15 cellular contexts compared by ENCODE assay signal in genomic region chr10:100359030-100359432, GRCh38. TPM values are rescaled to one million over a fixed set of nuclear protein-coding genes. Genes with fewer than 3 reads are reported as not detected.
DNase-seq lines count a peak whose midpoint lies in the region; ATAC-seq and TF ChIP-seq lines count a peak whose summit lies in the region.
"Had no signal": no experiment of that assay in that cellular context is flagged by ENCODE, and none has a peak within 500 bp of the region (broad histone marks: within the 10 kb centered on the region; RNA-seq: fewer than 3 reads in every experiment).

No MANE protein-coding gene starts in this region.

- DNase-seq in adipocyte (ENCODE audit: low read depth) (no peak), lung microvascular endothelial cell (ENCODE audit: low read depth in 2 of 2) (peak; percentile 17 to 28), H7 (no peak), NCI-H774 (lab: John Stamatoyannopoulos, UW) (no peak), upper lobe of left lung (no peak)
- DNase-seq: effector CD4-positive, alpha-beta T cell; left cardiac atrium; NCI-H2081 treated with DMSO at 0.1 percent for 48 hours; occipital lobe; T-cell had no signal

- 78% methylated on average over 2 of the region's 2 CpGs for WGBS in HUES64
- 54 to 71% methylated on average over 2 of the region's 2 CpGs for WGBS in upper lobe of left lung, 2 donors

- no peaks in the 10 kb centered on the region for H3K9me3 ChIP-seq in HUES64 (ENCODE audit: insufficient read depth, low read depth, low read length)
- H3K9me3 ChIP-seq in adipocyte (ENCODE audit: control insufficient read depth, low read length): no peaks in the 10 kb centered on the region
- H3K9me3 ChIP-seq in upper lobe of left lung: no peaks in the 10 kb centered on the region
- H3K9me3 ChIP-seq: HAP-1 had no signal

- TF ChIP-seq EP300 in upper lobe of left lung (IDR thresholded peaks at IDR 0.05): no peak

- TF ChIP-seq POLR2A in upper lobe of left lung (IDR thresholded peaks at IDR 0.05): no peak

- H3K9ac ChIP-seq in HUES64 (ENCODE audit: low read depth, low read length): no peak overlapping the region
- peak overlapping the region; percentile 24 for H3K9ac ChIP-seq in adipocyte (ENCODE audit: low read length)

- H3K4me1 ChIP-seq in HUES64 (ENCODE audit: insufficient read depth, low read length) (peaks cover 13% of the 10 kb centered on the region; the same call in 1 of the 2 replicates), adipocyte (ENCODE audit: control insufficient read depth, insufficient read depth, low read length) (peaks cover 11% of the 10 kb centered on the region), upper lobe of left lung (peaks cover 0 to 10% (median 6%) of the 10 kb centered on the region in 4 donors)

- H3K4me3 ChIP-seq in HUES64 (ENCODE audit: low read length) (no peak overlapping the region), adipocyte (ENCODE audit: low read length) (no peak overlapping the region), H7 (ENCODE audit: insufficient read depth, low read depth, low read length) (no peak overlapping the region), upper lobe of left lung (no peak overlapping the region)
- H3K4me3 ChIP-seq: HAP-1 had no signal

- H3K27me3 ChIP-seq in HUES64 (ENCODE audit: insufficient read depth, low read length) (no peaks in the 10 kb centered on the region), adipocyte (replicated peaks; ENCODE audit: control insufficient read depth, insufficient read depth, low read length) (no peaks in the 10 kb centered on the region), H7 (ENCODE audit: control insufficient read depth, insufficient read depth, low read length) (no peaks in the 10 kb centered on the region), upper lobe of left lung (no peaks in the 10 kb centered on the region)

- ATAC-seq in upper lobe of left lung (ENCODE audit: low FRiP score in 2 of 2) (no peak), HG03097 (IDR thresholded peaks at IDR 0.05; ENCODE audit: low FRiP score, unreplicated experiment) (no peak)
- ATAC-seq: T-cell had no signal

- H3K36me3 ChIP-seq in HUES64 (ENCODE audit: insufficient read depth, low read length) (peaks cover 95% of the 10 kb centered on the region), adipocyte (ENCODE audit: control insufficient read depth, insufficient read depth, low read length, severe bottlenecking) (peaks cover 75% of the 10 kb centered on the region), H7 (replicated peaks; ENCODE audit: control insufficient read depth, insufficient read depth, low read length) (peaks cover 64% of the 10 kb centered on the region), upper lobe of left lung (peaks cover 3 to 35% (median 20%) of the 10 kb centered on the region in 4 donors)

- H3K27ac ChIP-seq in 22Rv1 (peak overlapping the region; percentile 89), HUES64 (ENCODE audit: low read depth, low read length) (0 out of 2 replicates have a peak overlapping the region, but pooled peaks have one; percentile 19), upper lobe of left lung (no peak overlapping the region)

- TF ChIP-seq CTCF in 22Rv1 (IDR thresholded peaks at IDR 0.05) (no peak), upper lobe of left lung (IDR thresholded peaks at IDR 0.05) (no peak)

RNA-seq across cellular contexts. Expression of gene SCD, which starts 12.0 kb away (rescaled TPM):
- polyA plus RNA-seq in HUES64 (2013, experiment 1 of 2): 504 TPM
- 575 TPM for polyA plus RNA-seq in HUES64 (2013, experiment 2 of 2)
- total RNA-seq in lung microvascular endothelial cell: 29.8 and 60.1 TPM in 2 replicates
- total RNA-seq in H7 (2014; rRNA removed; shearing (Covaris generic)): 215 and 258 TPM in 2 replicates
- 100 to 1,000 TPM; 108 to 464 (median 251) TPM for total RNA-seq in upper lobe of left lung

RNA-seq across cellular contexts. Expression of gene PKD2L1, which starts 29.0 kb away (rescaled TPM):
- not detected for polyA plus RNA-seq in HUES64 (2013, experiment 1 of 2)
- not detected for polyA plus RNA-seq in HUES64 (2013, experiment 2 of 2)
- total RNA-seq in lung microvascular endothelial cell: not detected in 2 replicates
- total RNA-seq in H7 (2014; rRNA removed; shearing (Covaris generic)): not detected in 2 replicates
- total RNA-seq in upper lobe of left lung: 1 to 10 TPM in 5 of 6 donors, under 1 TPM in 1; 0.61 to 8.4 (median 2.0) TPM
- total RNA-seq: T-cell had no signal
- polyA plus RNA-seq: IgD-negative memory B cell had no signal

Comparison
In these comparisons a context has a peak if more than half of its experiments do, and no peak if none do; other contexts are left out.
1. H3K27ac ChIP-seq: peak in 22Rv1 (single experiment) and HUES64 (single experiment); none in upper lobe of left lung (0 of 4).
2. DNase-seq: peak in lung microvascular endothelial cell (2 of 2); none in adipocyte (single experiment), H7 (single experiment), NCI-H774 (single experiment) and upper lobe of left lung (0 of 2).